ENCODE assay signal across 11 cellular contexts in the genomic region with DNA sequence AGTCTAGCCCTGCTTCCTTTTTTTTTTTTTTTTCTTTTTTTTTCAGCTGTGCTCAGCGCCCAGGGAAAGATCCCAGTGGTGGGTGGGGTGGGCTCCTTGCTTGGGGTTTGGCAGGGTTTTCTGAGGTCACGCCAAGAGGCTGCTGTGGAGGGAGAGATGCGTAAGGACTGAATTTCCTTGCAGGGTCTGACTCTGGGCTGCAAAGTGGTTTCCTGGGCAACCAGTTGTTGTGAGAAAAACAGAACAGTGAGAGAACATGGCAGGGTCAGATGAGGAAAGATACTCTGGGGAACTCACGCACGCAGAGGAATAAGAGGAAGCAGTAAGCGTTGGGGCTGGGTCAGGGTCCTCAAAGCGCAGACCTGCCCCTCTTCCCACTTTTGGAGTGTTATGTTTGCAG.
A peak's percentile ranks its signal among the peaks of the same experiment; 100 is the strongest.
DNase-seq lines count a peak whose midpoint lies in the region; ATAC-seq and TF ChIP-seq lines count a peak whose summit lies in the region.
"Had no signal": no experiment of that assay in that cellular context is flagged by ENCODE, and none has a peak within 500 bp of the region (broad histone marks: within the 10 kb centered on the region; RNA-seq: fewer than 3 reads in every experiment).

No MANE protein-coding gene starts in this region.

- ATAC-seq in GM21515 (IDR thresholded peaks at IDR 0.05; ENCODE audit: unreplicated experiment) (no peak), HG03135 (IDR thresholded peaks at IDR 0.05; ENCODE audit: unreplicated experiment) (no peak)

- H3K9me3 Mint-ChIP-seq in nephron: peaks cover 29% of the 10 kb centered on the region

- peaks cover 28% of the 10 kb centered on the region for H3K4me1 ChIP-seq in DOHH2 (ENCODE audit: control insufficient read depth, low read length)
- H3K4me1 ChIP-seq in vagina: no peaks in the 10 kb centered on the region

- peak overlapping the region in 2 of 3 experiments; percentile 4 to 10 for H3K27ac Mint-ChIP-seq in nephron

- intact Hi-C loops in vagina (cut with DNase I): no loop called here

- no peak overlapping the region for H3K4me3 Mint-ChIP-seq in nephron
- H3K4me3 Mint-ChIP-seq: CD8-positive, alpha-beta memory T cell had no signal

- H3K27me3 Mint-ChIP-seq in nephron (ENCODE audit: low read depth): peaks cover 78% of the 10 kb centered on the region

- peaks cover 3% of the 10 kb centered on the region for H3K36me3 Mint-ChIP-seq in nephron (ENCODE audit: low read depth)

- H3K4me2 ChIP-seq in DOHH2 (ENCODE audit: low read length): 0 out of 2 replicates have a peak overlapping the region, but pooled peaks have one; percentile 11

- H3K27me3 ChIP-seq in DOHH2 (ENCODE audit: control insufficient read depth, low read length) (peaks cover 9% of the 10 kb centered on the region), vagina (no peaks in the 10 kb centered on the region)

- H3K27ac ChIP-seq in DOHH2 (ENCODE audit: low read depth, low read length): no peak overlapping the region
- H3K27ac ChIP-seq in vagina: no peak overlapping the region
- H3K27ac ChIP-seq: SK-N-MC had no signal

- H3K4me1 Mint-ChIP-seq in nephron: peaks cover 14% of the 10 kb centered on the region
- H3K4me1 Mint-ChIP-seq: CD8-positive, alpha-beta memory T cell had no signal

- DNase-seq in SIG-M5 (lab: John Stamatoyannopoulos, UW): peak; percentile 24
- peak; percentile 36 for DNase-seq in fibroblast of villous mesenchyme (ENCODE audit: low read depth)
- no peak for DNase-seq in SW 1271 (lab: John Stamatoyannopoulos, UW)
- DNase-seq in vagina (ENCODE audit: extremely low spot score in 2 of 2): no peak
- DNase-seq: activated CD8-positive, alpha-beta memory T cell treated with anti-CD3 and anti-CD28 coated beads, Interleukin-2, amount 50 U/mL, for 48 hours; CD8-positive, alpha-beta memory T cell had no signal

- no peak overlapping the region for H3K4me3 ChIP-seq in DOHH2 (ENCODE audit: low read length)
- no peak overlapping the region for H3K4me3 ChIP-seq in fibroblast of villous mesenchyme (ENCODE audit: low read depth, low read length)
- H3K4me3 ChIP-seq in vagina: no peak overlapping the region
- H3K4me3 ChIP-seq: SK-N-MC had no signal

- TF ChIP-seq POLR2A in vagina (IDR thresholded peaks at IDR 0.05): no peak

- H4K20me1 ChIP-seq in DOHH2 (ENCODE audit: control insufficient read depth, insufficient read depth, low read depth, low read length): no peaks in the 10 kb centered on the region

- TF ChIP-seq CTCF in DOHH2 (IDR thresholded peaks at IDR 0.05; ENCODE audit: low read depth, low read length, poor library complexity, severe bottlenecking) (no peak), fibroblast of villous mesenchyme (IDR thresholded peaks at IDR 0.05; ENCODE audit: insufficient read depth, low read depth, low read length) (no peak), nephron (IDR thresholded peaks at IDR 0.05; ENCODE audit: unreplicated experiment in 3 of 3) (no peak), vagina (IDR thresholded peaks at IDR 0.05) (no peak)

- H3K79me2 ChIP-seq in DOHH2 (ENCODE audit: control insufficient read depth, low read length): no peaks in the 10 kb centered on the region

- H3K36me3 ChIP-seq in DOHH2 (ENCODE audit: control insufficient read depth, low read length): no peaks in the 10 kb centered on the region
- H3K36me3 ChIP-seq in vagina: no peaks in the 10 kb centered on the region

- H3K9me3 ChIP-seq in DOHH2 (ENCODE audit: control insufficient read depth, insufficient read depth, low read length) (peaks cover 22% of the 10 kb centered on the region), vagina (peaks cover 3% of the 10 kb centered on the region)

- H3K9me2 ChIP-seq in DOHH2 (replicated peaks; ENCODE audit: control insufficient read depth, low read length): no peaks in the 10 kb centered on the region

- no peaks in the 10 kb centered on the region for H3F3A ChIP-seq in DOHH2 (ENCODE audit: control insufficient read depth, insufficient read depth)

Comparison
In these comparisons a context has a peak if more than half of its experiments do, and no peak if none do; other contexts are left out.
1. DNase-seq: peak in SIG-M5 (single experiment) and fibroblast of villous mesenchyme (single experiment); none in SW 1271 (0 of 2) and vagina (0 of 2).